Comparison of ENCODE assay signal across 17 cellular contexts in genomic region chr11:36228689-36229088, GRCh38.
DNase-seq lines count a peak whose midpoint lies in the region; ATAC-seq and TF ChIP-seq lines count a peak whose summit lies in the region.
"Had no signal": no experiment of that assay in that cellular context is flagged by ENCODE, and none has a peak within 500 bp of the region (broad histone marks: within the 10 kb centered on the region; RNA-seq: fewer than 3 reads in every experiment).

No MANE protein-coding gene starts in this region.

- no peak overlapping the region for H3K4me3 Mint-ChIP-seq in activated T-helper 1 cell treated with anti-CD3 and anti-CD28 coated beads, Interleukin-12 subunit alpha, Interleukin-12 subunit beta, Interleukin-2, Interleukin-4 antibody, amounts not matched to agents 30 ng/mL and 10 ng/mL and 1 ng/mL, durations not matched to agents 14 hours and 24 hours and 36 hours
- H3K4me3 Mint-ChIP-seq: CD4-positive, CD25-positive, alpha-beta regulatory T cell; HFFc6 had no signal

- H3K4me1 ChIP-seq in psoas muscle = peaks cover 5% of the 10 kb centered on the region
- H3K4me1 ChIP-seq: BLaER1 treated with 17β-estradiol and CSF1 and Interleukin-3, amounts not matched to agents 10 nM and 100 nM had no signal

- H3K27me3 Mint-ChIP-seq in activated T-helper 1 cell treated with anti-CD3 and anti-CD28 coated beads, Interleukin-12 subunit alpha, Interleukin-12 subunit beta, Interleukin-2, Interleukin-4 antibody, amounts not matched to agents 30 ng/mL and 10 ng/mL and 1 ng/mL, durations not matched to agents 14 hours and 24 hours and 36 hours (ENCODE audit: insufficient read depth) = no peaks in the 10 kb centered on the region

- H3K9me3 ChIP-seq in psoas muscle = no peaks in the 10 kb centered on the region

- ATAC-seq in psoas muscle (peak; percentile 26 to 78 (median 58)), HG02571 (IDR thresholded peaks at IDR 0.05; ENCODE audit: unreplicated experiment) (no peak)

- intact Hi-C loops in psoas muscle (cut with DNase I) = no loop called here
- intact Hi-C loops in activated T-helper 1 cell treated with anti-CD3 and anti-CD28 coated beads, Interleukin-12 subunit alpha, Interleukin-12 subunit beta, Interleukin-2, Interleukin-4 antibody, amounts not matched to agents 30 ng/mL and 10 ng/mL and 1 ng/mL, durations not matched to agents 14 hours and 24 hours and 36 hours (cut with micrococcal nuclease) = no loop called here

- H3K4me3 ChIP-seq in psoas muscle (no peak overlapping the region), foreskin fibroblast (ENCODE audit: low read depth in 1 of 2, low read length in 2 of 2) (no peak overlapping the region)
- H3K4me3 ChIP-seq: BLaER1 treated with 17β-estradiol and CSF1 and Interleukin-3, amounts not matched to agents 10 nM and 100 nM had no signal

- H3K27ac Mint-ChIP-seq in activated T-helper 1 cell treated with anti-CD3 and anti-CD28 coated beads, Interleukin-12 subunit alpha, Interleukin-12 subunit beta, Interleukin-2, Interleukin-4 antibody, amounts not matched to agents 30 ng/mL and 10 ng/mL and 1 ng/mL, durations not matched to agents 14 hours and 24 hours and 36 hours = no peak overlapping the region
- H3K27ac Mint-ChIP-seq: CD4-positive, CD25-positive, alpha-beta regulatory T cell; HFFc6 had no signal

- no peaks in the 10 kb centered on the region for H3K9me3 Mint-ChIP-seq in activated T-helper 1 cell treated with anti-CD3 and anti-CD28 coated beads, Interleukin-12 subunit alpha, Interleukin-12 subunit beta, Interleukin-2, Interleukin-4 antibody, amounts not matched to agents 30 ng/mL and 10 ng/mL and 1 ng/mL, durations not matched to agents 14 hours and 24 hours and 36 hours
- H3K9me3 Mint-ChIP-seq: CD4-positive, CD25-positive, alpha-beta regulatory T cell; HFFc6 had no signal

- H3K27me3 ChIP-seq in psoas muscle (ENCODE audit: insufficient read depth in 3 of 3, low read length in 2 of 3) = no peaks in the 10 kb centered on the region
- H3K27me3 ChIP-seq: BLaER1 treated with 17β-estradiol and CSF1 and Interleukin-3, amounts not matched to agents 10 nM and 100 nM had no signal

- no peaks in the 10 kb centered on the region for H3K36me3 Mint-ChIP-seq in activated T-helper 1 cell treated with anti-CD3 and anti-CD28 coated beads, Interleukin-12 subunit alpha, Interleukin-12 subunit beta, Interleukin-2, Interleukin-4 antibody, amounts not matched to agents 30 ng/mL and 10 ng/mL and 1 ng/mL, durations not matched to agents 14 hours and 24 hours and 36 hours (ENCODE audit: low read depth)
- H3K36me3 Mint-ChIP-seq: CD4-positive, CD25-positive, alpha-beta regulatory T cell had no signal

- H3K27ac ChIP-seq in psoas muscle = no peak overlapping the region
- H3K27ac ChIP-seq: BLaER1 treated with 17β-estradiol and CSF1 and Interleukin-3, amounts not matched to agents 10 nM and 100 nM; HL-60 had no signal

- TF ChIP-seq CTCF in psoas muscle (IDR thresholded peaks at IDR 0.05) = no peak
- TF ChIP-seq CTCF in foreskin fibroblast (IDR thresholded peaks at IDR 0.05; ENCODE audit: low read depth, low read length) = no peak

- 55 to 76% (median 57%) methylated on average over 8 of the region's 8 CpGs for WGBS in psoas muscle, 3 donors

- peaks cover 0 to 5% of the 10 kb centered on the region in 2 donors for H3K36me3 ChIP-seq in psoas muscle (ENCODE audit: insufficient read depth in 1 of 2, low read depth in 1 of 2)

- no peaks in the 10 kb centered on the region for H3K4me1 Mint-ChIP-seq in activated T-helper 1 cell treated with anti-CD3 and anti-CD28 coated beads, Interleukin-12 subunit alpha, Interleukin-12 subunit beta, Interleukin-2, Interleukin-4 antibody, amounts not matched to agents 30 ng/mL and 10 ng/mL and 1 ng/mL, durations not matched to agents 14 hours and 24 hours and 36 hours (ENCODE audit: low read depth)
- H3K4me1 Mint-ChIP-seq: CD4-positive, CD25-positive, alpha-beta regulatory T cell had no signal

- DNase-seq in A172 (ENCODE audit: low spot score) (peak; percentile 12), RPMI7951 (ENCODE audit: low read depth) (peak; percentile 50), glomerular visceral epithelial cell (ENCODE audit: extremely low spot score) (peak; percentile 12), psoas muscle (peak in 1 of 2 donors; percentile 37), foreskin fibroblast (no peak), activated gamma-delta T cell treated with Interleukin-2 at 50 U/mL for 16 hours (no peak)
- DNase-seq in activated T-helper 1 cell treated with anti-CD3 and anti-CD28 coated beads, Interleukin-12 subunit alpha, Interleukin-12 subunit beta, Interleukin-2, Interleukin-4 antibody, amounts not matched to agents 30 ng/mL and 10 ng/mL and 1 ng/mL, durations not matched to agents 14 hours and 24 hours and 36 hours (ENCODE audit: low spot score) = no peak
- DNase-seq: 8988T; ACHN; CD4-positive, CD25-positive, alpha-beta regulatory T cell; DMS53; GF-D8; HCEC 1CT; HFFc6 had no signal

Comparison
In these comparisons a context has a peak if more than half of its experiments do, and no peak if none do; other contexts are left out.
1. DNase-seq: peak in A172 (single experiment), RPMI7951 (single experiment) and glomerular visceral epithelial cell (single experiment); none in foreskin fibroblast (0 of 2), activated T-helper 1 cell treated with anti-CD3 and anti-CD28 coated beads, Interleukin-12 subunit alpha, Interleukin-12 subunit beta, Interleukin-2, Interleukin-4 antibody, amounts not matched to agents 30 ng/mL and 10 ng/mL and 1 ng/mL, durations not matched to agents 14 hours and 24 hours and 36 hours (single experiment) and activated gamma-delta T cell treated with Interleukin-2 at 50 U/mL for 16 hours (single experiment).